Comparison of ENCODE assay signal across 9 cellular contexts in the genomic region with DNA sequence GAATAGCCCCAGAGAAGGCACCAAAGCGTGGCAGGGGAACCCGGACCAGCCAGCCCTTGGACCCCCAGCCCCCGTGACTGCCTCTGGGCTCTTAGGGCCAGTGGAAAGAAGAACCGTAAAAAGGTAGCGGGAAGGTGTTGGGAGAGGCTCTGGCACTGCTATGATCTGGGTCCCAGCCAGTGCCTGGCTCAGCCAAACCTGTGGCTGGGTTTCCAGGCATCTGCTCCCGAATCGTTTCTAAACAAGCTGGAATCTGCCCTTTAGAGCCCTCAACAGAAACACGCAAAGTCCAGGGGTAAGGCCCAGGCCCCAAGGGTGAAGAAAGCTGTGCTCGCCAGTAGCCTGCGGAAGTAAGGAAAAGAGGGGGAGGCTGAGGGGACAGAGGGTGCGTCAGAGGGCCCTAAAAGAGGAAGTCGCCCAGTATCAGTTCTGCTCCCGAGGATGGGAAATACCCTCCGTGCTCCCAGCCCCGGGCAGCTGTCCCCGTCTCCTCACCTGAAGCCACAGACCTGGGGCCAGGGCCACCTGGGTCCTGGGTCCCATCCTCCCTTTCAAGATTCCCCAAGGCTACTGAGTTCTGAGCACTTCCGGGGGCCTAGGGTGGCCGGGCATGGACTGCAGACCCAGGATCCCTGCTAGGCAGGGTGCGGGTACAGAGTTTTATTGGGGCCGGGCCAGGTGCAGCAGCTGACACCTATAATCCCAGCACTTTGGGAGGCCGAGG. TPM values are rescaled to one million over a fixed set of nuclear protein-coding genes. Genes with fewer than 3 reads are reported as not detected.
DNase-seq lines count a peak whose midpoint lies in the region; ATAC-seq and TF ChIP-seq lines count a peak whose summit lies in the region.
"Had no signal": no experiment of that assay in that cellular context is flagged by ENCODE, and none has a peak within 500 bp of the region (broad histone marks: within the 10 kb centered on the region; RNA-seq: fewer than 3 reads in every experiment).

No MANE protein-coding gene starts in this region.

- H3K9me3 Mint-ChIP-seq in WTC11 = peaks cover 4% of the 10 kb centered on the region; the same call in 1 of the 2 replicates

- no peaks in the 10 kb centered on the region for H3K9me3 ChIP-seq in left ventricle myocardium inferior (replicated peaks)
- no peaks in the 10 kb centered on the region for H3K9me3 ChIP-seq in aorta (ENCODE audit: control insufficient read depth, low read length)

- intact Hi-C loops in left ventricle myocardium inferior (cut with micrococcal nuclease) (no loop called here), aorta (cut with DNase I) (no loop called here)

- H3K4me1 ChIP-seq in left ventricle myocardium inferior = peaks cover 12% of the 10 kb centered on the region
- H3K4me1 ChIP-seq in aorta (ENCODE audit: control insufficient read depth in 1 of 2, insufficient read depth in 2 of 2, low read length in 2 of 2) = no peaks in the 10 kb centered on the region

- H3K36me3 ChIP-seq in left ventricle myocardium inferior (no peaks in the 10 kb centered on the region), aorta (ENCODE audit: control insufficient read depth in 1 of 2, insufficient read depth in 2 of 2, low read length in 1 of 2) (no peaks in the 10 kb centered on the region)

- H3K27ac ChIP-seq in left ventricle myocardium inferior (replicated peaks) (peak overlapping the region; percentile 52), aorta (ENCODE audit: low read depth in 1 of 2, low read length in 2 of 2) (no peak overlapping the region)

- H3K4me3 ChIP-seq in left ventricle myocardium inferior (no peak overlapping the region), aorta (ENCODE audit: low read length in 2 of 2) (no peak overlapping the region)

- ATAC-seq in GM18517 (IDR thresholded peaks at IDR 0.05; ENCODE audit: unreplicated experiment) (peak; percentile 69), HG02571 (IDR thresholded peaks at IDR 0.05; ENCODE audit: unreplicated experiment) (peak; percentile 70), aorta (ENCODE audit: low FRiP score) (peak; percentile 78), WTC11 (no peak)

- H3K27me3 Mint-ChIP-seq in WTC11 (ENCODE audit: low read depth) = no peaks in the 10 kb centered on the region; the same call in 1 of the 2 replicates

- WGBS in aorta, 2 donors = 75 to 77% methylated on average over 21 of the region's 21 CpGs

- H3K4me3 Mint-ChIP-seq in WTC11 = no peak overlapping the region

- peak; percentile 94 to 96 for DNase-seq in NOMO-1 (lab: John Stamatoyannopoulos, UW; ENCODE audit: unreplicated experiment in 2 of 2)
- DNase-seq in left ventricle myocardium inferior = peak; percentile 56
- peak in 1 of 2 donors; percentile 87 for DNase-seq in aorta
- DNase-seq in activated T-cell treated with anti-CD3 and anti-CD28 coated beads for 4 hours = no peak
- DNase-seq in activated gamma-delta T cell (lab: John Stamatoyannopoulos, UW) = no peak
- DNase-seq in WTC11 (ENCODE audit: low spot score) = no peak

- no peak for TF ChIP-seq CTCF in left ventricle myocardium inferior (IDR thresholded peaks at IDR 0.05; ENCODE audit: borderline replicate concordance)
- TF ChIP-seq CTCF in WTC11 (IDR thresholded peaks at IDR 0.05) = no peak

- POLR2A ChIA-PET in WTC11 (lab: Charles Lee) = no interaction called here

- H3K27me3 ChIP-seq in left ventricle myocardium inferior (ENCODE audit: low read depth) (peaks cover 56% of the 10 kb centered on the region), aorta (ENCODE audit: control insufficient read depth in 1 of 2, insufficient read depth in 2 of 2, low read length in 1 of 2) (no peaks in the 10 kb centered on the region)

- no peaks in the 10 kb centered on the region for H3K4me1 Mint-ChIP-seq in WTC11

- no peak overlapping the region for H3K27ac Mint-ChIP-seq in WTC11

- CTCF ChIA-PET in WTC11 (lab: Charles Lee) = interaction anchor here (1.4 kb wide), 1 partner anchor 64 kb away, joined by 4 read pairs; no protein-coding TSS in a partner anchor

- no peaks in the 10 kb centered on the region for H3K36me3 Mint-ChIP-seq in WTC11

TF ChIP-seq in WTC11, 78 proteins besides CTCF, POLR2A, EP300 and RAD21:
- no peak for TF ChIP-seq CBFB (CRISPR knock-in tag; IDR thresholded peaks at IDR 0.05; ENCODE audit: low read depth)

RNA-seq across cellular contexts. Expression of a gene that starts 24.7 kb away (rescaled TPM):
- 5.0 TPM for total RNA-seq in left ventricle myocardium inferior
- 10 to 100 TPM; 18.3 to 59.2 TPM for total RNA-seq in aorta
- 10 to 100 TPM in 1 of 2 donors, 1 to 10 TPM in 1; 1.7 to 10.9 TPM for polyA plus RNA-seq in aorta
- 0.41 to 0.74 TPM (median 0.71 TPM) in 3 replicates for total RNA-seq in WTC11 (2021)
- total RNA-seq: bronchial epithelial cell had no signal

Comparison
In these comparisons a context has a peak if more than half of its experiments do, and no peak if none do; other contexts are left out.
1. DNase-seq: peak in NOMO-1 (2 of 2) and left ventricle myocardium inferior (single experiment); none in activated T-cell treated with anti-CD3 and anti-CD28 coated beads for 4 hours (single experiment), activated gamma-delta T cell (single experiment) and WTC11 (single experiment).